Comparison of ENCODE assay signal across 12 cellular contexts in genomic region chr6:99790679-99791078, GRCh38.
DNase-seq lines count a peak whose midpoint lies in the region; ATAC-seq, FAIRE-seq and TF ChIP-seq lines count a peak whose summit lies in the region.
"Had no signal": no experiment of that assay in that cellular context is flagged by ENCODE, and none has a peak within 500 bp of the region (broad histone marks: within the 10 kb centered on the region; RNA-seq: fewer than 3 reads in every experiment).

No MANE protein-coding gene starts in this region.

- H3K4me1 ChIP-seq in Karpas-422 (ENCODE audit: low read length) = no peaks in the 10 kb centered on the region
- no peaks in the 10 kb centered on the region for H3K4me1 ChIP-seq in pancreas
- H3K4me1 ChIP-seq in CD8-positive, alpha-beta memory T cell (ENCODE audit: insufficient read depth, low read length) = no peaks in the 10 kb centered on the region
- H3K4me1 ChIP-seq: BLaER1 treated with 17β-estradiol and CSF1 and Interleukin-3, amounts not matched to agents 10 nM and 100 nM had no signal

- H3K27ac Mint-ChIP-seq in CD8-positive, alpha-beta memory T cell = no peak overlapping the region

- peak; percentile 70 for TF ChIP-seq CTCF in VCaP (conservative IDR thresholded peaks at IDR 0.05)
- TF ChIP-seq CTCF in pancreas (IDR thresholded peaks at IDR 0.05) = no peak

- no peak for ATAC-seq in pancreas
- ATAC-seq in GM21576 (IDR thresholded peaks at IDR 0.05; ENCODE audit: unreplicated experiment) = no peak

- H3K4me3 ChIP-seq in Karpas-422 (ENCODE audit: low read length) (no peak overlapping the region), pancreas (no peak overlapping the region)
- no peak overlapping the region for H3K4me3 ChIP-seq in CD8-positive, alpha-beta memory T cell (ENCODE audit: low read length)
- H3K4me3 ChIP-seq: BLaER1 treated with 17β-estradiol and CSF1 and Interleukin-3, amounts not matched to agents 10 nM and 100 nM had no signal

- DNase-seq in NCI-H82 (lab: John Stamatoyannopoulos, UW) (peak; percentile 3), NCI-H82 treated with DMSO at 0.1 percent for 48 hours (lab: John Stamatoyannopoulos, UW; ENCODE audit: unreplicated experiment) (no peak), Karpas-422 (peak; percentile 45), pancreas (no peak), hippocampal formation (lab: John Stamatoyannopoulos, UW) (no peak)
- DNase-seq in CD8-positive, alpha-beta memory T cell = no peak
- DNase-seq: effector CD8-positive, alpha-beta T cell; NCI-H226 had no signal

- no peak overlapping the region for H3K4me3 Mint-ChIP-seq in CD8-positive, alpha-beta memory T cell

- H3K27ac ChIP-seq in Karpas-422 (ENCODE audit: low read length) = no peak overlapping the region
- H3K27ac ChIP-seq in VCaP = no peak overlapping the region
- no peak overlapping the region for H3K27ac ChIP-seq in pancreas
- H3K27ac ChIP-seq in CD8-positive, alpha-beta memory T cell (ENCODE audit: low read depth, low read length) = no peak overlapping the region
- H3K27ac ChIP-seq: BLaER1 treated with 17β-estradiol and CSF1 and Interleukin-3, amounts not matched to agents 10 nM and 100 nM had no signal

- H3K27me3 ChIP-seq in Karpas-422 (ENCODE audit: low read length) (no peaks in the 10 kb centered on the region), pancreas (no peaks in the 10 kb centered on the region)
- H3K27me3 ChIP-seq in CD8-positive, alpha-beta memory T cell (ENCODE audit: insufficient read depth, low read length, poor library complexity, severe bottlenecking) = no peaks in the 10 kb centered on the region
- H3K27me3 ChIP-seq: BLaER1 treated with 17β-estradiol and CSF1 and Interleukin-3, amounts not matched to agents 10 nM and 100 nM had no signal

- no peaks in the 10 kb centered on the region for H3K4me1 Mint-ChIP-seq in CD8-positive, alpha-beta memory T cell

- H2AFZ ChIP-seq in Karpas-422 (ENCODE audit: low read length) = no peak overlapping the region

- CTCF ChIA-PET in CD8-positive, alpha-beta memory T cell (lab: Charles Lee) = no interaction called here

- H3K9me3 Mint-ChIP-seq in CD8-positive, alpha-beta memory T cell = no peaks in the 10 kb centered on the region

- H3K36me3 ChIP-seq in Karpas-422 (ENCODE audit: insufficient read depth, low read length) (no peaks in the 10 kb centered on the region), pancreas (no peaks in the 10 kb centered on the region)
- no peaks in the 10 kb centered on the region for H3K36me3 ChIP-seq in CD8-positive, alpha-beta memory T cell (ENCODE audit: insufficient read depth, low read length)
- H3K36me3 ChIP-seq: BLaER1 treated with 17β-estradiol and CSF1 and Interleukin-3, amounts not matched to agents 10 nM and 100 nM had no signal

- no peak overlapping the region for H3K9ac ChIP-seq in Karpas-422 (ENCODE audit: low read length)
- H3K9ac ChIP-seq: BLaER1 treated with 17β-estradiol and CSF1 and Interleukin-3, amounts not matched to agents 10 nM and 100 nM had no signal

- intact Hi-C loops in pancreas (cut with DNase I) = no loop called here

- H3K79me2 ChIP-seq in Karpas-422 (ENCODE audit: low read length) = no peaks in the 10 kb centered on the region

- POLR2A ChIA-PET in CD8-positive, alpha-beta memory T cell (lab: Charles Lee) = no interaction called here

- no peaks in the 10 kb centered on the region for H3K9me2 ChIP-seq in Karpas-422 (replicated peaks; ENCODE audit: insufficient read depth, low read length)

- peaks cover 7 to 42% of the 10 kb centered on the region in 2 donors for H3K27me3 Mint-ChIP-seq in CD8-positive, alpha-beta memory T cell

- peak; percentile 29 for FAIRE-seq in pancreas (lab: Jason Lieb, UNC)
- FAIRE-seq: GM12891 had no signal

- H3K9me3 ChIP-seq in Karpas-422 (ENCODE audit: low read length) = no peaks in the 10 kb centered on the region
- H3K9me3 ChIP-seq in pancreas = no peaks in the 10 kb centered on the region
- H3K9me3 ChIP-seq in CD8-positive, alpha-beta memory T cell (ENCODE audit: low read length) = no peaks in the 10 kb centered on the region
- H3K9me3 ChIP-seq: BLaER1 treated with 17β-estradiol and CSF1 and Interleukin-3, amounts not matched to agents 10 nM and 100 nM had no signal

- no peaks in the 10 kb centered on the region for H3K36me3 Mint-ChIP-seq in CD8-positive, alpha-beta memory T cell

- no peak overlapping the region for H3K4me2 ChIP-seq in Karpas-422 (ENCODE audit: low read depth, low read length, poor library complexity, severe bottlenecking)
- H3K4me2 ChIP-seq: BLaER1 treated with 17β-estradiol and CSF1 and Interleukin-3, amounts not matched to agents 10 nM and 100 nM had no signal

- no peaks in the 10 kb centered on the region for H4K20me1 ChIP-seq in Karpas-422 (ENCODE audit: insufficient read depth, low read depth, low read length)
- H4K20me1 ChIP-seq: BLaER1 treated with 17β-estradiol and CSF1 and Interleukin-3, amounts not matched to agents 10 nM and 100 nM had no signal

Comparison
In these comparisons a context has a peak if more than half of its experiments do, and no peak if none do; other contexts are left out.
1. DNase-seq: peak in NCI-H82 (single experiment) and Karpas-422 (single experiment); none in NCI-H82 treated with DMSO at 0.1 percent for 48 hours (single experiment), pancreas (0 of 6), hippocampal formation (0 of 2) and CD8-positive, alpha-beta memory T cell (0 of 5).